In the genomic region with DNA sequence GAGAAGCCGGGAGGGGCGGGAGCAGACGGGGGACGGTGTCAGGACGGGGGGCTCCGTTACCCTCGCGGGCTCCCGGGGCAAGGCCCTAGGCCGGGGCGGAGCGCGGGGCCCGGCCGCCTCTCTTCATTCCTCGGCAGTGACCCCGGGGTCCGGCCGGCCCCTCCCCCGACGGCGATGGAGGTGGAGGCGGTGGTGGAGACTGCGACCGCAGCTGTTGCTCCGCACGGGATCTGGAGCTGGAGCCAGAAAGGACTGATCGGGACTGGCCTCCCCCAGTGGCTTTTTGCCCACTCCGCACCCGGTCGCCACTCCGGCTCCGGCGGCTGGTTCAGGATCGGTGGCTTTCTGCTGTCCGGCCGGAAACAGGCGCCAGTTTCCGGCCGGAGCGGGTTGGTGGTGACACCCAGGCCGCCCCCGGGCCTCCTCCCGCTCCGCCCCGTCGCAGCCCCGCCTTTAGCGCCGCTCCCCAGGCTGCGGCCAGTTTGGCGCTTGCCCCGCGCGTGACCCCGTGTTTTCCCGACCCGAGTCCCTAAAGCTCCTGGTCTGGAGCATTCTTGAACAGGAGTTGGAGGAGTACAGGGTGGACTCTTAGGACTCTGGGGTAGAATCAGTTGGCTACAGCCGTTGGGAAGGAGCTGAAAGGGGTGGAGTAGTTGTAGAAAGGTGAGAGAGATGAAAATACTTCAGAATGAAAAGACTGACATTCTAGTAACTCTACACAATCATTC, we compare ENCODE assay signal across 8 cellular contexts. TPM values are rescaled to one million over a fixed set of nuclear protein-coding genes. Genes with fewer than 3 reads are reported as not detected.
DNase-seq lines count a peak whose midpoint lies in the region; ATAC-seq and TF ChIP-seq lines count a peak whose summit lies in the region.

Gene OTUD7B (minus strand): TSS at position 339 of the 728 bp plus-strand sequence. CDS start 33,216 bp downstream, outside the sequence.

- DNase-seq in 8988T (peak; percentile 63), NCI-H2196 treated with DMSO at 0.1 percent for 48 hours (lab: John Stamatoyannopoulos, UW; ENCODE audit: unreplicated experiment) (peak; percentile 71), cerebellum (ENCODE audit: low spot score) (peak; percentile 90), kidney epithelial cell (ENCODE audit: low read depth) (no peak)
- peak; percentile 59 for DNase-seq in activated CD4-positive, alpha-beta T cell treated with anti-CD3 and anti-CD28 coated beads for 1 hour
- DNase-seq in stimulated activated CD4-positive, alpha-beta T cell treated with anti-CD3 and anti-CD28 coated beads, Interleukin-15, amount 100 ng/mL, for 1 hour (ENCODE audit: low read depth in 1 of 2, low spot score in 1 of 2) = peak; percentile 49 to 72

- TF ChIP-seq CTCF in kidney epithelial cell (IDR thresholded peaks at IDR 0.05; ENCODE audit: insufficient read depth, low read length, poor library complexity, severe bottlenecking) = no peak

- H3K4me3 ChIP-seq in kidney epithelial cell (ENCODE audit: low read depth, low read length) = peak within 1 kb of the TSS; percentile 82

- ATAC-seq in GM18861 (IDR thresholded peaks at IDR 0.05; ENCODE audit: unreplicated experiment) = peak; percentile 69
- ATAC-seq in HG03095 (IDR thresholded peaks at IDR 0.05; ENCODE audit: unreplicated experiment) = peak; percentile 77

- H3K27me3 ChIP-seq in kidney epithelial cell (ENCODE audit: control insufficient read depth, insufficient read depth, low read length) = no peaks in the 10 kb centered on the region

- H3K36me3 ChIP-seq in kidney epithelial cell (ENCODE audit: control insufficient read depth, insufficient read depth, low read length) = no peaks in the 10 kb centered on the region

RNA-seq across cellular contexts. Expression of gene OTUD7B, which starts in this region (rescaled TPM):
- 11.0 TPM for total RNA-seq in cerebellum
- total RNA-seq in kidney epithelial cell = 10.1 and 14.7 TPM in 2 replicates
